In genomic region chr4:80459918-80460473, GRCh38 we compare ENCODE assay signal across 15 cellular contexts.
A peak's percentile ranks its signal among the peaks of the same experiment; 100 is the strongest.
DNase-seq lines count a peak whose midpoint lies in the region; ATAC-seq and TF ChIP-seq lines count a peak whose summit lies in the region.
"Had no signal": no experiment of that assay in that cellular context is flagged by ENCODE, and none has a peak within 500 bp of the region (broad histone marks: within the 10 kb centered on the region; RNA-seq: fewer than 3 reads in every experiment).

No MANE protein-coding gene starts in this region.

- no peak overlapping the region for H3K4me3 ChIP-seq in upper lobe of right lung

- H3K27ac Mint-ChIP-seq in effector memory CD8-positive, alpha-beta T cell, result no peak overlapping the region

- no peaks in the 10 kb centered on the region for H3K9me3 ChIP-seq in upper lobe of right lung

- no peak overlapping the region for H3K4me3 Mint-ChIP-seq in effector memory CD8-positive, alpha-beta T cell

- H3K36me3 Mint-ChIP-seq in effector memory CD8-positive, alpha-beta T cell (ENCODE audit: insufficient read depth), result no peaks in the 10 kb centered on the region

- intact Hi-C loops in upper lobe of right lung (cut with DNase I), result no loop called here

- peak; percentile 6 for DNase-seq in DMS53 (lab: John Stamatoyannopoulos, UW)
- no peak for DNase-seq in DMS53 treated with DMSO at 0.1 percent for 48 hours (lab: John Stamatoyannopoulos, UW; ENCODE audit: unreplicated experiment)
- peak in 4 of 6 experiments; percentile 0 to 25 (median 12) for DNase-seq in stimulated activated naive CD4-positive, alpha-beta T cell (lab: John Stamatoyannopoulos, UW)
- no peak for DNase-seq in stimulated activated naive CD4-positive, alpha-beta T cell treated with Interleukin-2 at 50 U/mL for 16 hours (lab: John Stamatoyannopoulos, UW)
- DNase-seq in effector memory CD8-positive, alpha-beta T cell, result no peak
- no peak for DNase-seq in upper lobe of right lung
- DNase-seq in H4 (ENCODE audit: low spot score), result no peak
- DNase-seq: KBM-7, NCI-H1105, NCI-H1694 treated with DMSO at 0.1 percent for 48 hours, NCI-H510A, NCI-H82, RPMI8226 had no signal

- H3K27me3 ChIP-seq in upper lobe of right lung, result no peaks in the 10 kb centered on the region

- H3K27me3 Mint-ChIP-seq in effector memory CD8-positive, alpha-beta T cell, result no peaks in the 10 kb centered on the region

- H3K4me1 Mint-ChIP-seq in effector memory CD8-positive, alpha-beta T cell (ENCODE audit: low read depth in 2 of 2), result peaks cover 3 to 9% of the 10 kb centered on the region in 2 donors

- H3K9me3 Mint-ChIP-seq in effector memory CD8-positive, alpha-beta T cell, result peaks cover 2 to 10% of the 10 kb centered on the region in 2 donors

- H3K4me1 ChIP-seq in upper lobe of right lung, result no peaks in the 10 kb centered on the region

- no peak overlapping the region for H3K27ac ChIP-seq in upper lobe of right lung
- H3K27ac ChIP-seq: 22Rv1 had no signal

- peak; percentile 15 for TF ChIP-seq CTCF in upper lobe of right lung (IDR thresholded peaks at IDR 0.05)

- H3K36me3 ChIP-seq in upper lobe of right lung, result no peaks in the 10 kb centered on the region

- ATAC-seq in effector memory CD8-positive, alpha-beta T cell (replicated peaks), result peak; percentile 26
- ATAC-seq in upper lobe of right lung (no peak), HG03135 (IDR thresholded peaks at IDR 0.05; ENCODE audit: unreplicated experiment) (no peak)

Comparison
In these comparisons a context has a peak if more than half of its experiments do, and no peak if none do; other contexts are left out.
1. DNase-seq: peak in DMS53 (single experiment) and stimulated activated naive CD4-positive, alpha-beta T cell (4 of 6); none in DMS53 treated with DMSO at 0.1 percent for 48 hours (single experiment), stimulated activated naive CD4-positive, alpha-beta T cell treated with Interleukin-2 at 50 U/mL for 16 hours (single experiment), effector memory CD8-positive, alpha-beta T cell (0 of 3), upper lobe of right lung (single experiment) and H4 (single experiment).